In the genomic region with DNA sequence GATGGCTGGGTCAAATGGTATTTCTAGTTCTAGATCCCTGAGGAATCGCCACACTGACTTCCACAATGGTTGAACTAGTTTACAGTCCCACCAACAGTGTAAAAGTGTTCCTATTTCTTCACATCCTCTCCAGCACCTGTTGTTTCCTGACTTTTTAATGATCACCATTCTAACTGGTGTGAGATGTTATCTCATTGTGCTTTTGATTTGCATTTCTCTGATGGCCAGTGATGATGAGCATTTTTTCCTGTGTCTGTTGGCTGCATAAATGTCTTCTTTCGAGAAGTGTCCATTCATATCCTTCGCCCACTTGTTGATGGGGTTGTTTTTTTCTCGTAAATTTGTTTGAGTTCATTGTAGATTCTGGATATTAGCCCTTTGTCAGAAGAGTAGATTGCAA, we compare ENCODE assay signal across 1 cellular context.
TF ChIP-seq lines count a peak whose summit lies in the region.
"Not testable (repeated sequence)": the region's sequence is repeated elsewhere in the genome, so short reads cannot be mapped to it uniquely, and the experiment has no call there.

No MANE protein-coding gene starts in this region.

- CTCF ChIA-PET in HEK293 (lab: Yijun Ruan, JAX): not testable (repeated sequence)

- TF ChIP-seq CTCF in HEK293 (tag by site-specific recombination; IDR thresholded peaks at IDR 0.05): not testable (repeated sequence)

- not testable (repeated sequence) for H3K4me1 ChIP-seq in HEK293 (ENCODE audit: control insufficient read depth, insufficient read depth, low read length)

- H3K4me3 ChIP-seq in HEK293 (ENCODE audit: low read depth, low read length): not testable (repeated sequence)

- POLR2A ChIA-PET in HEK293 (lab: Yijun Ruan, JAX): not testable (repeated sequence)

- not testable (repeated sequence) for H3K27ac ChIP-seq in HEK293 (ENCODE audit: extremely low read depth, low read depth, low read length)

- H3K36me3 ChIP-seq in HEK293 (ENCODE audit: control insufficient read depth in 2 of 2, insufficient read depth in 1 of 2, low read length in 2 of 2): not testable (repeated sequence)

- H3K9me3 ChIP-seq in HEK293 (ENCODE audit: control insufficient read depth, insufficient read depth, low read depth, low read length): not testable (repeated sequence)

TF ChIP-seq in HEK293, 187 proteins besides CTCF, POLR2A, EP300 and RAD21:
- TF ChIP-seq SCRT2 (tag by site-specific recombination; IDR thresholded peaks at IDR 0.05) (peak; percentile 81), SCRT1 (tag by site-specific recombination; IDR thresholded peaks at IDR 0.05; ENCODE audit: borderline replicate concordance) (peak; percentile 53; the same call in 1 of the 2 replicates)
